ENCODE assay signal across 29 cellular contexts in the genomic region with DNA sequence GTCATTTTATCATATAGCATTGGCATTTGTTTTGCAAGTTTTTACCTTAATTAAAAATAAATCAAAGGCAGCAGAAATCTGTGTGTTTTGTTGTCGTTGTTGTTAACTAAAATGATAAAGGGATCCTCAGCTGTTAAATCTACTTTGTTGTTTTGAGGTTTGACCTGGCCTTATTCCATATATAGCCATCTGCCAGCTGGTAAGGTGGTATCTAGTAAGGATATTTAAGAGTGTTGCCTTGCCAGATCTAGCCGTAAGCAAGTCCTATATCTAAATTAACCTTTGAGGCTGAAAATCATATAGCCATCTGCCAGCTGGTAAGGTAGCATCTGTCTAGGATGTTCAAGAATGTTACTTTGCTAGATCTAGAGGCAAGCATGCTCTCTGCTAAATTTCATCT.
"Had no signal": no experiment of that assay in that cellular context is flagged by ENCODE, and none has a peak within 500 bp of the region (broad histone marks: within the 10 kb centered on the region; RNA-seq: fewer than 3 reads in every experiment).

No MANE protein-coding gene starts in this region.

- H3K27ac ChIP-seq: heart left ventricle, lower lobe of right lung, pancreas, prostate gland, VCaP had no signal

- DNase-seq: activated CD4-positive, alpha-beta T cell treated with anti-CD3 and anti-CD28 coated beads for 48 hours; activated CD4-positive, alpha-beta T cell treated with anti-CD3 and anti-CD28 coated beads, Interleukin-2, amount 50 U/mL, for 48 hours; activated CD8-positive, alpha-beta memory T cell treated with anti-CD3 and anti-CD28 coated beads for 24 hours; activated effector memory CD4-positive, alpha-beta T cell treated with Interleukin-2 at 50 U/mL for 16 hours; activated naive CD4-positive, alpha-beta T cell treated with Interleukin-2 at 50 U/mL for 16 hours; aorta; endodermal cell; heart left ventricle; hypothalamus; immature natural killer cell; lower lobe of right lung; mesenchymal stem cell; naive thymus-derived CD8-positive, alpha-beta T cell; nucleus accumbens; pancreas; retina; stimulated activated CD4-positive, alpha-beta T cell treated with anti-CD3 and anti-CD28 coated beads, Interleukin-1b, Interleukin-23, amount 100 ng/mL, for 48 hours; stimulated activated CD4-positive, alpha-beta T cell treated with anti-CD3 and anti-CD28 coated beads, Interleukin-4, amount 100 ng/mL, for 4 hours; stimulated activated CD8-positive, alpha-beta memory T cell treated with anti-CD3 and anti-CD28 coated beads, Interleukin-4, amount 100 ng/mL, for 48 hours; stimulated activated naive CD8-positive, alpha-beta T cell treated with anti-CD3 and anti-CD28 coated beads, Interleukin-15, amount 100 ng/mL, for 72 hours; substantia nigra; tibial artery had no signal

- H3K27me3 ChIP-seq: heart left ventricle, pancreas, tibial artery had no signal

- H3K4me3 ChIP-seq: heart left ventricle, lower lobe of right lung, pancreas, prostate gland, smooth muscle cell, tibial artery had no signal

- ATAC-seq: activated CD4-positive, CD25-positive, alpha-beta regulatory T cell treated with anti-CD3 and anti-CD28 coated beads, Interleukin-2, amount 50 U/mL, for 24 hours; esophagus mucosa; heart left ventricle; left lobe of liver; lower lobe of right lung; naive thymus-derived CD8-positive, alpha-beta T cell; pancreas; stimulated activated memory B cell treated with anti-CD40 and anti-IgM and Interleukin-4, amounts not matched to agents 10 μg/mL and 1 μg/mL and 100 μg/mL, for 72 hours; stimulated activated naive CD8-positive, alpha-beta T cell treated with anti-CD3 and anti-CD28 coated beads, Interleukin-15, amount 100 ng/mL, for 72 hours had no signal

- H3K4me1 ChIP-seq: prostate gland had no signal

- H3K9me3 ChIP-seq: lower lobe of right lung, pancreas, prostate gland, tibial artery had no signal

- H3K36me3 ChIP-seq: heart left ventricle, lower lobe of right lung, pancreas, prostate gland, tibial artery had no signal
